Comparison of ENCODE assay signal across 1 cellular context in the genomic region with DNA sequence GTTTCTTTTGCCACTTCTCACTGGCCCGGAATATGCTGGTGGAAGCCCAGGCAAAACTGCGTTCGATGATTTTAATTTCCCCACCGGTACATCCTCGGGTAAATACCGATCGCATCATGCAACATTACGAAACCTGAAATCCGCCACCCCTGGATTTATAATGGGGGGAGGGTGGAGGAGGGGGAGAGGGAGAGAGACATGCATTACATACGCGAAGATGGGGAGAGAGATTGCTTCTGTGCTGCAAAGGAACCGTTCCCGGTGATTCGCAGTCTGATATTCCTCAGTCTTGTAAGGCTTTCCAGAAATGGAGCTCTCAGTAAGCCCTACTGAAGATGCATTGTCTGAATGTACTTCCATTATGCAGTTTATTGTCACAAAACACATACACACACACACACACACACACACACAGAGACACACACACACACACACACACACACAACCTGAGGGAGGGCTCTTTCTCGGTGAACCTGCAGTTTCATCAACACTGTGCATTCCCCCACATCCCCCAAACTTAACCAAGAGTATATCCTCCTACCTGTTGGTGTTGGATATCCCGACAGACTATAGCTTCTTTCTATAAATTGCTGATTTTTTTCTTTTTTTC.
TF ChIP-seq lines count a peak whose summit lies in the region.

No MANE protein-coding gene starts in this region.

TF ChIP-seq in HEK293, 187 proteins besides CTCF, POLR2A, EP300 and RAD21 (continued from another document):
- peak; percentile 97 for TF ChIP-seq ZSCAN4 (tag by site-specific recombination; IDR thresholded peaks at IDR 0.05)
- TF ChIP-seq ZNF2 (tag by site-specific recombination; IDR thresholded peaks at IDR 0.05): peak; percentile 64; the same call in 1 of the 2 replicates
- TF ChIP-seq SCRT1 (tag by site-specific recombination; IDR thresholded peaks at IDR 0.05; ENCODE audit: borderline replicate concordance): peak; percentile 61; the same call in 1 of the 2 replicates
- peak; percentile 53; the same call in 1 of the 2 replicates for TF ChIP-seq ZNF701 (tag by site-specific recombination; IDR thresholded peaks at IDR 0.05)
- peak; percentile 24; the same call in 1 of the 2 replicates for TF ChIP-seq GLIS1 (tag by site-specific recombination; IDR thresholded peaks at IDR 0.05)
- TF ChIP-seq ZNF596 (tag by site-specific recombination; IDR thresholded peaks at IDR 0.05): peak; percentile 29; the same call in 1 of the 2 replicates
- TF ChIP-seq ZNF600 (tag by site-specific recombination; IDR thresholded peaks at IDR 0.05): peak; percentile 80
- TF ChIP-seq ZNF18 (tag by site-specific recombination; IDR thresholded peaks at IDR 0.05): peak; percentile 49; the same call in 1 of the 2 replicates
- no peak for TF ChIP-seq ZNF626 (tag by site-specific recombination; IDR thresholded peaks at IDR 0.05)
- TF ChIP-seq ZNF214 (tag by site-specific recombination; IDR thresholded peaks at IDR 0.05; ENCODE audit: borderline replicate concordance): no peak
- TF ChIP-seq, protein P1, sequence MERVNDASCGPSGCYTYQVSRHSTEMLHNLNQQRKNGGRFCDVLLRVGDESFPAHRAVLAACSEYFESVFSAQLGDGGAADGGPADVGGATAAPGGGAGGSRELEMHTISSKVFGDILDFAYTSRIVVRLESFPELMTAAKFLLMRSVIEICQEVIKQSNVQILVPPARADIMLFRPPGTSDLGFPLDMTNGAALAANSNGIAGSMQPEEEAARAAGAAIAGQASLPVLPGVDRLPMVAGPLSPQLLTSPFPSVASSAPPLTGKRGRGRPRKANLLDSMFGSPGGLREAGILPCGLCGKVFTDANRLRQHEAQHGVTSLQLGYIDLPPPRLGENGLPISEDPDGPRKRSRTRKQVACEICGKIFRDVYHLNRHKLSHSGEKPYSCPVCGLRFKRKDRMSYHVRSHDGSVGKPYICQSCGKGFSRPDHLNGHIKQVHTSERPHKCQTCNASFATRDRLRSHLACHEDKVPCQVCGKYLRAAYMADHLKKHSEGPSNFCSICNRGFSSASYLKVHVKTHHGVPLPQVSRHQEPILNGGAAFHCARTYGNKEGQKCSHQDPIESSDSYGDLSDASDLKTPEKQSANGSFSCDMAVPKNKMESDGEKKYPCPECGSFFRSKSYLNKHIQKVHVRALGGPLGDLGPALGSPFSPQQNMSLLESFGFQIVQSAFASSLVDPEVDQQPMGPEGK (tag by site-specific recombination; IDR thresholded peaks at IDR 0.05): peak; percentile 61
- no peak for TF ChIP-seq ZNF133 (tag by site-specific recombination; IDR thresholded peaks at IDR 0.05)
- peak; percentile 81; the same call in 1 of the 2 replicates for TF ChIP-seq ZNF792 (tag by site-specific recombination; IDR thresholded peaks at IDR 0.05)
- no peak for TF ChIP-seq ZNF791 (tag by site-specific recombination; IDR thresholded peaks at IDR 0.05)
- TF ChIP-seq ZNF394 (tag by site-specific recombination; IDR thresholded peaks at IDR 0.05; ENCODE audit: borderline replicate concordance): 0 out of 2 replicates have a peak, but pooled peaks have one; percentile 11
- peak; percentile 51; the same call in 1 of the 2 replicates for TF ChIP-seq ZBTB11 (tag by site-specific recombination; conservative IDR thresholded peaks at IDR 0.05; ENCODE audit: low read depth)
- TF ChIP-seq BCL6B (tag by site-specific recombination; IDR thresholded peaks at IDR 0.05): no peak
- TF ChIP-seq PRDM4 (tag by site-specific recombination; IDR thresholded peaks at IDR 0.05): peak; percentile 23; the same call in 1 of the 2 replicates
- TF ChIP-seq ZNF266 (tag by site-specific recombination; IDR thresholded peaks at IDR 0.05; ENCODE audit: low read depth): 0 out of 2 replicates have a peak, but pooled peaks have one; percentile 35
- peak; percentile 18; the same call in 1 of the 2 replicates for TF ChIP-seq SP3 (tag by site-specific recombination; IDR thresholded peaks at IDR 0.05)
- peak; percentile 34; the same call in 1 of the 2 replicates for TF ChIP-seq PRDM10 (tag by site-specific recombination; IDR thresholded peaks at IDR 0.05)
- peak; percentile 81; the same call in 1 of the 2 replicates for TF ChIP-seq ZNF501 (tag by site-specific recombination; IDR thresholded peaks at IDR 0.05)
